Comparison of ENCODE assay signal across 8 cellular contexts in the genomic region with DNA sequence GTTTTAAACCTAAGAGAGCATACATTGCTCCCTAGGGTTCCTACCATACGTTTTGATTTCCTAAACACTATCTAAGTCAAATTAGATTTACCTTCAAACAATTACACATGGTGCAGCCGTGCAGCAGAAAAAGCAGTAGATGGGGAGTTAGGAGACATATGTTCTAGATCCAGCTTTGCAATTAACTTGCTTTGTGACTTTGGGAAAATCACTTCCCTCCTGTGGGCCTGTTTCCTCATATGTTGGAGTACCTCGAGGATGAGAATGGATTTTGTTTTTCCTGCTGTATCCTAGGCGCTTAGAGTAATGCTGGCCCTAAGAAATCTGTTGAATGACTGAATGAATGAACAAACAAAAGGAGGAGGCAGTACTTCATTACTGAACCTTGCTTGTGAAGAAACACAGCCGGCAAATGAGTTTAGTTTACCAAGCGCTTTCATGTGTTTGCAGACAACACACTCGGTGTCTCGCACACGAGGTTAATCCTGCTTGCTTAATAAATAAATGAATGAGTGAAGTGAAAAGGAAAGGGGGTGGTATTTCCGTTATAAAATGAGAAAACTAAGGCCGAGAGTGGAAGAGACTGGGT. TPM values are rescaled to one million over a fixed set of nuclear protein-coding genes. Genes with fewer than 3 reads are reported as not detected.
DNase-seq lines count a peak whose midpoint lies in the region; FAIRE-seq and TF ChIP-seq lines count a peak whose summit lies in the region.

No MANE protein-coding gene starts in this region.

- H3K79me2 ChIP-seq in OCI-LY1 (ENCODE audit: insufficient read depth, low read length) (peaks cover 65% of the 10 kb centered on the region), neural cell (replicated peaks; ENCODE audit: insufficient read depth, low read length) (peaks cover 76% of the 10 kb centered on the region)

- H3K36me3 ChIP-seq in OCI-LY1 (ENCODE audit: insufficient read depth, low read length) (peaks cover 72% of the 10 kb centered on the region), ectodermal cell (ENCODE audit: control insufficient read depth, insufficient read depth, low read length) (peaks cover 36% of the 10 kb centered on the region), neural cell (ENCODE audit: insufficient read depth, low read length) (peaks cover 15% of the 10 kb centered on the region)

- CTCF ChIA-PET in HEK293T (lab: Yijun Ruan, JAX), result interaction anchor here (1.1 to 1.3 kb wide), 2 partner anchors 9 to 51 kb away, joined by 3 to 7 read pairs; no protein-coding TSS in a partner anchor

- peak overlapping the region; percentile 86 for H3K4me3 ChIP-seq in OCI-LY1 (ENCODE audit: low read depth, low read length, poor library complexity, severe bottlenecking)
- peak overlapping the region; percentile 63 for H3K4me3 ChIP-seq in ectodermal cell (ENCODE audit: insufficient read depth, low read depth, low read length)
- peak overlapping the region; percentile 72 for H3K4me3 ChIP-seq in neural cell (ENCODE audit: low read length)

- no peak for TF ChIP-seq RAD21 in neural cell (conservative IDR thresholded peaks at IDR 0.05)

- in situ Hi-C loops in ACHN (cut with HindIII; ENCODE audit: low pct_ligation_motif_present, low pct_unique_long_range_greater_than_20kb, low sequenced_read_pairs), result no loop called here

- no peaks in the 10 kb centered on the region for H3K9me2 ChIP-seq in OCI-LY1 (ENCODE audit: low read depth, low read length)
- no peaks in the 10 kb centered on the region for H3K9me2 ChIP-seq in neural cell (ENCODE audit: insufficient read depth, low read length)

- H2AFZ ChIP-seq in OCI-LY1 (ENCODE audit: low read length), result 0 out of 2 replicates have a peak overlapping the region, but pooled peaks have one; percentile 11
- peak overlapping the region; percentile 75 for H2AFZ ChIP-seq in neural cell (ENCODE audit: low read depth, low read length)

- H3K27ac ChIP-seq in OCI-LY1 (ENCODE audit: low read depth, low read length, poor library complexity, severe bottlenecking) (peak overlapping the region; percentile 30), ectodermal cell (ENCODE audit: insufficient read depth, low read depth, low read length, poor library complexity, severe bottlenecking) (peak overlapping the region; percentile 41), neural cell (ENCODE audit: low read length) (peak overlapping the region; percentile 88)

- DNase-seq in ACHN (peak; percentile 9), GM19239 (ENCODE audit: insufficient read length, low spot score) (no peak), HEK293T (ENCODE audit: extremely low spot score) (no peak), OCI-M2 (lab: John Stamatoyannopoulos, UW; ENCODE audit: unreplicated experiment) (no peak), LoVo (ENCODE audit: low spot score) (no peak)

- H3K4me2 ChIP-seq in OCI-LY1 (ENCODE audit: low read length) (peak overlapping the region; percentile 86), neural cell (ENCODE audit: low read length) (peak overlapping the region; percentile 90)

- H3K4me1 ChIP-seq in OCI-LY1 (ENCODE audit: insufficient read depth, low read length, severe bottlenecking) (peaks cover 20% of the 10 kb centered on the region), ectodermal cell (ENCODE audit: control insufficient read depth, insufficient read depth, low read length) (peaks cover 10% of the 10 kb centered on the region)

- no peaks in the 10 kb centered on the region for H4K20me1 ChIP-seq in OCI-LY1 (ENCODE audit: insufficient read depth, low read length)
- H4K20me1 ChIP-seq in neural cell (ENCODE audit: insufficient read depth), result no peaks in the 10 kb centered on the region

- H3K9ac ChIP-seq in OCI-LY1 (ENCODE audit: low read length) (peak overlapping the region; percentile 86), neural cell (ENCODE audit: low read length) (peak overlapping the region; percentile 83)

- no peak for TF ChIP-seq CTCF in OCI-LY1 (IDR thresholded peaks at IDR 0.05; ENCODE audit: low read length)
- TF ChIP-seq CTCF in neural cell (IDR thresholded peaks at IDR 0.05; ENCODE audit: poor library complexity, severe bottlenecking), result no peak

- H3K9me3 ChIP-seq in OCI-LY1 (ENCODE audit: low read length) (peaks cover 12% of the 10 kb centered on the region), ectodermal cell (ENCODE audit: control insufficient read depth, low read length) (peaks cover 3% of the 10 kb centered on the region), neural cell (ENCODE audit: low read length) (no peaks in the 10 kb centered on the region)

- WGBS in ectodermal cell, 2 experiments, result 7 to 10% methylated on average over 11 of the region's 11 CpGs

- FAIRE-seq in GM19239 (lab: Jason Lieb, UNC), result peak; percentile 58

- H3K27me3 ChIP-seq in OCI-LY1 (ENCODE audit: insufficient read depth, low read length) (no peaks in the 10 kb centered on the region), ectodermal cell (ENCODE audit: control insufficient read depth, insufficient read depth, low read length, poor library complexity, severe bottlenecking) (no peaks in the 10 kb centered on the region), neural cell (ENCODE audit: insufficient read depth, low read depth, low read length) (no peaks in the 10 kb centered on the region)

- H3F3A ChIP-seq in OCI-LY1 (ENCODE audit: insufficient read depth, low read length) (no peaks in the 10 kb centered on the region), neural cell (ENCODE audit: insufficient read depth, low read length, poor library complexity, severe bottlenecking) (no peaks in the 10 kb centered on the region)

- POLR2A ChIA-PET in HEK293T (lab: Yijun Ruan, JAX), result interaction anchor here (0.9 to 1.5 kb wide), 10 partner anchors 9 to 135 kb away, joined by 3 to 13 read pairs (median 4); a partner anchor contains a TSS

- no peak for TF ChIP-seq EP300 in neural cell (conservative IDR thresholded peaks at IDR 0.05; ENCODE audit: poor library complexity, severe bottlenecking)

TF ChIP-seq in neural cell, 6 proteins besides CTCF, POLR2A, EP300 and RAD21 (continues in another document):
- TF ChIP-seq EZH2 (IDR thresholded peaks at IDR 0.05; ENCODE audit: borderline replicate concordance, insufficient read depth, low read length, poor library complexity, severe bottlenecking), result no peak

TF ChIP-seq in HEK293T, 16 proteins besides CTCF, POLR2A, EP300 and RAD21:
- TF ChIP-seq CTBP1 (IDR thresholded peaks at IDR 0.05; ENCODE audit: borderline replicate concordance), result no peak

RNA-seq across cellular contexts. Expression of a gene that starts 0.6 kb away (rescaled TPM):
- polyA plus RNA-seq in ectodermal cell (2013, experiment 1 of 4), result 24.0 TPM
- polyA plus RNA-seq in ectodermal cell (2013, experiment 2 of 4), result 23.2 TPM
- 22.7 TPM for polyA plus RNA-seq in ectodermal cell (2013, experiment 3 of 4)
- 24.1 TPM for polyA plus RNA-seq in ectodermal cell (2013, experiment 4 of 4)
- 26.6 and 35.2 TPM in 2 replicates for polyA plus RNA-seq in neural cell
- polyA minus RNA-seq in neural cell, result 51.6 and 57.1 TPM in 2 replicates

RNA-seq across cellular contexts. Expression of a gene that starts 0.8 kb away (rescaled TPM):
- polyA plus RNA-seq in ectodermal cell (2013, experiment 1 of 4), result 19.7 TPM
- polyA plus RNA-seq in ectodermal cell (2013, experiment 2 of 4), result 23.5 TPM
- 17.0 TPM for polyA plus RNA-seq in ectodermal cell (2013, experiment 3 of 4)
- polyA plus RNA-seq in ectodermal cell (2013, experiment 4 of 4), result 20.3 TPM
- 26.3 and 28.0 TPM in 2 replicates for polyA plus RNA-seq in neural cell
- polyA minus RNA-seq in neural cell, result 70.1 and 82.0 TPM in 2 replicates

RNA-seq across cellular contexts. Expression of a gene that starts 13.0 kb away (rescaled TPM):
- 0.39 TPM for polyA plus RNA-seq in ectodermal cell (2013, experiment 1 of 4)
- 0.28 TPM for polyA plus RNA-seq in ectodermal cell (2013, experiment 2 of 4)
- 0.32 TPM for polyA plus RNA-seq in ectodermal cell (2013, experiment 3 of 4)
- 0.20 TPM for polyA plus RNA-seq in ectodermal cell (2013, experiment 4 of 4)
- 0.44 and 0.61 TPM in 2 replicates for polyA plus RNA-seq in neural cell
- polyA minus RNA-seq in neural cell, result 0.35 and 0.73 TPM in 2 replicates

RNA-seq across cellular contexts. Expression of a gene that starts 37.7 kb away (rescaled TPM):
- polyA plus RNA-seq in ectodermal cell (2013, experiment 1 of 4), result not detected
- polyA plus RNA-seq in ectodermal cell (2013, experiment 2 of 4), result not detected
- polyA plus RNA-seq in ectodermal cell (2013, experiment 3 of 4), result not detected
- polyA plus RNA-seq in ectodermal cell (2013, experiment 4 of 4), result not detected
- not detected in 2 replicates for polyA plus RNA-seq in neural cell
- polyA minus RNA-seq in neural cell, result not detected in 2 replicates

Comparison
In these comparisons a context has a peak if more than half of its experiments do, and no peak if none do; other contexts are left out.
1. H3K27ac ChIP-seq: peak in every context shown above with its lines; median percentile 88 in neural cell; 41 in ectodermal cell; 30 in OCI-LY1.